Comparison of ENCODE assay signal across 8 cellular contexts in genomic region chr17:40075216-40076100, GRCh38. TPM values are rescaled to one million over a fixed set of nuclear protein-coding genes. Genes with fewer than 3 reads are reported as not detected.
A peak's percentile ranks its signal among the peaks of the same experiment; 100 is the strongest.
DNase-seq lines count a peak whose midpoint lies in the region; ATAC-seq lines count a peak whose summit lies in the region.

No MANE protein-coding gene starts in this region.

- H3K4me1 ChIP-seq in mesendoderm (ENCODE audit: control insufficient read depth, low read depth, low read length) = peaks cover 5% of the 10 kb centered on the region

- no peak overlapping the region for H3K27ac ChIP-seq in mesendoderm (ENCODE audit: low read depth, low read length)

- no peaks in the 10 kb centered on the region for H3K27me3 ChIP-seq in mesendoderm (ENCODE audit: insufficient read depth, low read length, poor library complexity)

- peak overlapping the region; percentile 26 for H2BK5ac ChIP-seq in mesendoderm (ENCODE audit: low read length)

- no peak overlapping the region for H3K4ac ChIP-seq in mesendoderm (ENCODE audit: low read depth, low read length)

- H3K4me3 ChIP-seq in mesendoderm (ENCODE audit: low read length) = no peak overlapping the region

- H4K5ac ChIP-seq in mesendoderm (ENCODE audit: low read length) = no peak overlapping the region

- peak overlapping the region; percentile 9 for H3K18ac ChIP-seq in mesendoderm (ENCODE audit: low read length)

- DNase-seq in SHP77 (lab: John Stamatoyannopoulos, UW) (peak; percentile 11 to 19), SHP77 treated with DMSO at 0.1 percent for 48 hours (lab: John Stamatoyannopoulos, UW) (no peak), NCI-H2196 treated with DMSO at 0.1 percent for 48 hours (lab: John Stamatoyannopoulos, UW; ENCODE audit: unreplicated experiment) (peak; percentile 50), ecto neural progenitor cell (ENCODE audit: low spot score) (peak; percentile 90), mesendoderm (peak; percentile 87)
- peak; percentile 65 to 73 for DNase-seq in activated CD4-positive, alpha-beta T cell treated with anti-CD3 and anti-CD28 coated beads, Interleukin-2, amount 50 U/mL, for 4 hours
- DNase-seq in stimulated activated CD8-positive, alpha-beta memory T cell treated with anti-CD3 and anti-CD28 coated beads, Interleukin-2, amount 100 ng/mL, for 1 hour (ENCODE audit: low read depth in 2 of 2) = peak; percentile 40 to 48

- no peaks in the 10 kb centered on the region for H3K36me3 ChIP-seq in mesendoderm (ENCODE audit: control insufficient read depth, insufficient read depth, low read length)

- H2BK15ac ChIP-seq in mesendoderm (replicated peaks; ENCODE audit: low read depth) = no peak overlapping the region

- H4K8ac ChIP-seq in mesendoderm (ENCODE audit: low read depth, low read length) = no peak overlapping the region

- H3K9ac ChIP-seq in mesendoderm (ENCODE audit: low read length) = peak overlapping the region; percentile 30

- H3K23ac ChIP-seq in mesendoderm (ENCODE audit: low read length) = no peak overlapping the region

- WGBS in mesendoderm (ENCODE audit: extremely low coverage, insufficient coverage, low lambda C conversion rate) = no CpG with 5 or more reads among the region's 15 CpGs

- ATAC-seq in HG03469 (IDR thresholded peaks at IDR 0.05; ENCODE audit: unreplicated experiment) = no peak

- H3K79me2 ChIP-seq in mesendoderm (ENCODE audit: control insufficient read depth, insufficient read depth, low read length) = no peaks in the 10 kb centered on the region

- no peaks in the 10 kb centered on the region for H3K79me1 ChIP-seq in mesendoderm (ENCODE audit: low read length)

- peak overlapping the region; percentile 9 for H3K4me2 ChIP-seq in mesendoderm (ENCODE audit: low read length)

- peak overlapping the region; percentile 78 for H3K56ac ChIP-seq in mesendoderm (ENCODE audit: low read length)

- H2BK120ac ChIP-seq in mesendoderm (ENCODE audit: low read depth, low read length) = no peak overlapping the region

- peak overlapping the region; percentile 57 for H2AK5ac ChIP-seq in mesendoderm (ENCODE audit: low read length)

RNA-seq across cellular contexts. Expression of gene THRA, which starts 12.7 kb away (rescaled TPM):
- 2.5 TPM for polyA plus RNA-seq in mesendoderm (2013, experiment 1 of 2)
- 2.9 TPM for polyA plus RNA-seq in mesendoderm (2013, experiment 2 of 2)

RNA-seq across cellular contexts. Expression of gene MED24, which starts 21.2 kb away (rescaled TPM):
- polyA plus RNA-seq in mesendoderm (2013, experiment 1 of 2) = 54.7 TPM
- polyA plus RNA-seq in mesendoderm (2013, experiment 2 of 2) = 54.0 TPM

RNA-seq across cellular contexts. Expression of gene NR1D1, which starts 24.9 kb away (rescaled TPM):
- 2.3 TPM for polyA plus RNA-seq in mesendoderm (2013, experiment 1 of 2)
- 2.5 TPM for polyA plus RNA-seq in mesendoderm (2013, experiment 2 of 2)

RNA-seq across cellular contexts. Expression of gene MSL1, which starts 46.3 kb away (rescaled TPM):
- 40.3 TPM for polyA plus RNA-seq in mesendoderm (2013, experiment 1 of 2)
- polyA plus RNA-seq in mesendoderm (2013, experiment 2 of 2) = 40.9 TPM
